In genomic region chr2:8445580-8445979, GRCh38 we compare ENCODE assay signal across 29 cellular contexts.
DNase-seq lines count a peak whose midpoint lies in the region; FAIRE-seq and TF ChIP-seq lines count a peak whose summit lies in the region.
"Had no signal": no experiment of that assay in that cellular context is flagged by ENCODE, and none has a peak within 500 bp of the region (broad histone marks: within the 10 kb centered on the region; RNA-seq: fewer than 3 reads in every experiment).

No MANE protein-coding gene starts in this region.

- no peak for TF ChIP-seq CTCF in sigmoid colon (IDR thresholded peaks at IDR 0.05)

- intact Hi-C loops in sigmoid colon (cut with DNase I): no loop called here

- H3K27me3 ChIP-seq in sigmoid colon: no peaks in the 10 kb centered on the region
- H3K27me3 ChIP-seq: body of pancreas, upper lobe of right lung had no signal

- no peak for TF ChIP-seq POLR2A in sigmoid colon (IDR thresholded peaks at IDR 0.05)

- no peaks in the 10 kb centered on the region for H3K36me3 ChIP-seq in sigmoid colon
- H3K36me3 ChIP-seq: esophagus muscularis mucosa, lower lobe of right lung, upper lobe of right lung had no signal

- WGBS in sigmoid colon, 2 donors: 23 to 53% methylated on average over 4 of the region's 4 CpGs

- TF ChIP-seq EP300 in sigmoid colon (IDR thresholded peaks at IDR 0.05): no peak

- H3K9me3 ChIP-seq in sigmoid colon: no peaks in the 10 kb centered on the region
- H3K9me3 ChIP-seq: body of pancreas, esophagus muscularis mucosa, lower lobe of right lung, upper lobe of right lung had no signal

- FAIRE-seq in GM19239 (lab: Jason Lieb, UNC): no peak
- FAIRE-seq: A204.1, endometrium, H1, small intestine had no signal

- H3K27ac ChIP-seq in sigmoid colon: no peak overlapping the region
- H3K27ac ChIP-seq: body of pancreas, esophagus muscularis mucosa, lower lobe of right lung, upper lobe of right lung had no signal

- H3K4me3 ChIP-seq in sigmoid colon: no peak overlapping the region
- H3K4me3 ChIP-seq: body of pancreas, esophagus muscularis mucosa, lower lobe of right lung, upper lobe of right lung had no signal

- DNase-seq in NCI-H748 (lab: John Stamatoyannopoulos, UW; ENCODE audit: unreplicated experiment) (peak; percentile 58), NCI-H748 treated with DMSO at 0.1 percent for 48 hours (lab: John Stamatoyannopoulos, UW) (no peak), NCI-H69 (lab: John Stamatoyannopoulos, UW) (peak; percentile 32), iPS-NIHi7 (ENCODE audit: extremely low spot score) (peak; percentile 65), sigmoid colon (peak; percentile 8), GM19239 (ENCODE audit: insufficient read length, low spot score) (no peak), NCI-H526 treated with DMSO at 0.1 percent for 48 hours (lab: John Stamatoyannopoulos, UW) (no peak)
- DNase-seq in stimulated activated CD4-positive, alpha-beta T cell treated with anti-CD3 and anti-CD28 coated beads, Interleukin-15, amount 100 ng/mL, for 24 hours: no peak
- DNase-seq: activated CD4-positive, alpha-beta memory T cell treated with anti-CD3 and anti-CD28 coated beads for 36 hours; activated CD4-positive, alpha-beta T cell treated with anti-CD3 and anti-CD28 coated beads for 1 hour; activated CD8-positive, alpha-beta memory T cell treated with anti-CD3 and anti-CD28 coated beads, Interleukin-2, amount 50 U/mL, for 48 hours; activated naive CD4-positive, alpha-beta T cell treated with anti-CD3 and anti-CD28 coated beads, Interleukin-2, amount 50 U/mL, for 16 hours; body of pancreas; Calu3; CD4-positive, CD25-positive, alpha-beta regulatory T cell; DND-41; foreskin fibroblast; lower lobe of right lung; naive thymus-derived CD8-positive, alpha-beta T cell; NCI-H2081 treated with DMSO at 0.1 percent for 48 hours; SHP77; stimulated activated naive CD4-positive, alpha-beta T cell treated with Interleukin-2 at 50 U/mL for 16 hours; T-helper 2 cell; upper lobe of right lung had no signal

- H3K4me1 ChIP-seq in sigmoid colon: no peaks in the 10 kb centered on the region
- H3K4me1 ChIP-seq: esophagus muscularis mucosa, lower lobe of right lung, upper lobe of right lung had no signal

Comparison
In these comparisons a context has a peak if more than half of its experiments do, and no peak if none do; other contexts are left out.
1. DNase-seq: peak in NCI-H748 (single experiment), NCI-H69 (single experiment), iPS-NIHi7 (single experiment) and sigmoid colon (single experiment); none in NCI-H748 treated with DMSO at 0.1 percent for 48 hours (single experiment), GM19239 (single experiment), stimulated activated CD4-positive, alpha-beta T cell treated with anti-CD3 and anti-CD28 coated beads, Interleukin-15, amount 100 ng/mL, for 24 hours (single experiment) and NCI-H526 treated with DMSO at 0.1 percent for 48 hours (single experiment).